21 cellular contexts compared by ENCODE assay signal in the genomic region with DNA sequence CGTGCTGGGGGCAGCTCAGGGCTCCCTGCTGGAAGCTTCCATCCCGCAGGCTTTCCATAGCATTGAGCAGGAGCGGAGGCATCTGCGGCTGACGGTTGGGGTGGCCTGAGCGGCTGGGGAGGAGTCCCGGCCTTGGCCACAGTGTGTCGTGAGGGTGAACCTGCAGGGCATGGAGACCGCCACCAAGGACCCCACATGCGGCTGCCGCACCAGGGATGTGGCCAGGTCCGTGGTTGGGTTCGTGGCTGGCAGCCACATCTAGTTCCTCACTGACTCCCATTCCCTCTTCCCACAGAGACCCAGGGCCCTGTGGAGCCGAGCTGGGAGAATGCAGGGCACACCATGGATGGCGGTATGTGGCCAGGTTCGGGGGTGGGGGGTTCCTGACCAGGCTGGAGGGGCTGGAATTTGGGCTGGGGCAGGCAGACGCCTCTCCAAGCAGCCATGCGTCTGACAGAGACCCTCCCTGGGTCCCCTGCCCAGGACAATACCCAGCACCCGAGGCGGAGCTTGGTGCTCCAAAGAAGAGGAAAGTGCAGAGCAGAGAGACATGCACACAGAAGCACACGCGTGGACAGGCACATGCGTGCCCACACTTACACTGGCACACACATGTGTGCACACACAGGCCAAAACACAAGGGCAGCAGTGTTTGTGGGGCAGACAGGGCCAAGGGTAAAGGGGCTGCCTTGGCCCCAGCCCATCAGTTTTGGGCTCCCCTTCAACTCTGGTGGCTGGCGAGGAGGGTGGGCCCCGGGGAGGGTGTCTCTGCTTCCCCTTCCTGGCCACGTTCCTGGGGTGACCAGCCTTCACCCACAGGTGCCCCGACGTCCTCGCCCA. TPM values are rescaled to one million over a fixed set of nuclear protein-coding genes. Genes with fewer than 3 reads are reported as not detected.
DNase-seq lines count a peak whose midpoint lies in the region; ATAC-seq and TF ChIP-seq lines count a peak whose summit lies in the region.
"Had no signal": no experiment of that assay in that cellular context is flagged by ENCODE, and none has a peak within 500 bp of the region (broad histone marks: within the 10 kb centered on the region; RNA-seq: fewer than 3 reads in every experiment).

No MANE protein-coding gene starts in this region.

- DNase-seq in CD14-positive monocyte (ENCODE audit: low spot score) (peak; percentile 35), IMR-90 (no peak), heart left ventricle (peak in 3 of 5 donors; percentile 16 to 61 (median 22)), neural crest cell (ENCODE audit: low read depth, low spot score) (no peak), RPMI8226 (no peak), NCI-H2227 (lab: John Stamatoyannopoulos, UW; ENCODE audit: unreplicated experiment) (no peak)
- DNase-seq: activated CD8-positive, alpha-beta T cell treated with anti-CD3 and anti-CD28 coated beads for 36 hours; activated T-cell treated with anti-CD3 and anti-CD28 coated beads, Interleukin-2, amount 50 U/mL, for 4 hours; AML-193; caudate nucleus; esophagus squamous epithelium; GOT3; KBM-7; midbrain; NCI-H1092; NCI-H82 had no signal

- in situ Hi-C loops in IMR-90 (cut with MboI; ENCODE audit: low sequenced_read_pairs): no loop called here

- H3K9me3 ChIP-seq in IMR-90 (ENCODE audit: control insufficient read depth, insufficient read depth, low read length): no peaks in the 10 kb centered on the region
- H3K9me3 ChIP-seq in heart left ventricle: no peaks in the 10 kb centered on the region
- H3K9me3 ChIP-seq: Caco-2, esophagus squamous epithelium had no signal

- H3K9me1 ChIP-seq in IMR-90 (ENCODE audit: insufficient read depth, low read length): no peaks in the 10 kb centered on the region

- H3K79me1 ChIP-seq in IMR-90 (ENCODE audit: low read depth in 1 of 2, low read length in 2 of 2): no peaks in the 10 kb centered on the region

- dilution Hi-C loops in IMR-90 (cut with HindIII; ENCODE audit: low sequenced_read_pairs, unreplicated experiment): no loop called here

- H2BK120ac ChIP-seq in IMR-90 (ENCODE audit: low read depth, low read length): no peak overlapping the region

- no peak overlapping the region for H3K4me2 ChIP-seq in IMR-90 (ENCODE audit: low read depth, low read length)
- H3K4me2 ChIP-seq: smooth muscle cell had no signal

- H2BK15ac ChIP-seq in IMR-90 (ENCODE audit: low read depth, low read length): no peak overlapping the region

- H2BK20ac ChIP-seq in IMR-90 (ENCODE audit: low read depth, low read length): no peak overlapping the region

- H3K36me3 ChIP-seq in IMR-90 (ENCODE audit: control insufficient read depth, insufficient read depth, low read length): no peaks in the 10 kb centered on the region
- no peaks in the 10 kb centered on the region for H3K36me3 ChIP-seq in heart left ventricle
- H3K36me3 ChIP-seq: esophagus squamous epithelium had no signal

- H3K36me3 Mint-ChIP-seq in CD14-positive monocyte (no peaks in the 10 kb centered on the region), neural crest cell (ENCODE audit: low read depth) (no peaks in the 10 kb centered on the region)

- no peak overlapping the region for H2BK5ac ChIP-seq in IMR-90 (ENCODE audit: low read depth, low read length, poor library complexity, severe bottlenecking)

- H4K91ac ChIP-seq in IMR-90 (ENCODE audit: insufficient read depth, low read depth, low read length): no peak overlapping the region

- H3K4me3 Mint-ChIP-seq in CD14-positive monocyte: no peak overlapping the region
- no peak overlapping the region for H3K4me3 Mint-ChIP-seq in neural crest cell
- H3K4me3 Mint-ChIP-seq: activated CD8-positive, alpha-beta T cell treated with anti-CD3 and anti-CD28 coated beads for 36 hours; activated T-cell treated with anti-CD3 and anti-CD28 coated beads, Interleukin-2, amount 50 U/mL, for 4 hours had no signal

- ATAC-seq in IMR-90 (ENCODE audit: low read depth): no peak
- no peak for ATAC-seq in heart left ventricle
- no peak for ATAC-seq in GM19452 (IDR thresholded peaks at IDR 0.05; ENCODE audit: unreplicated experiment)
- ATAC-seq in GM18870 (IDR thresholded peaks at IDR 0.05; ENCODE audit: unreplicated experiment): no peak
- ATAC-seq: activated CD8-positive, alpha-beta T cell treated with anti-CD3 and anti-CD28 coated beads for 36 hours; activated T-cell treated with anti-CD3 and anti-CD28 coated beads, Interleukin-2, amount 50 U/mL, for 4 hours had no signal

- no peaks in the 10 kb centered on the region for H3K9me3 Mint-ChIP-seq in CD14-positive monocyte
- H3K9me3 Mint-ChIP-seq in neural crest cell: no peaks in the 10 kb centered on the region
- H3K9me3 Mint-ChIP-seq: activated CD8-positive, alpha-beta T cell treated with anti-CD3 and anti-CD28 coated beads for 36 hours; activated T-cell treated with anti-CD3 and anti-CD28 coated beads, Interleukin-2, amount 50 U/mL, for 4 hours had no signal

- no peak for TF ChIP-seq RAD21 in IMR-90 (IDR thresholded peaks at IDR 0.05; ENCODE audit: low read length)

- H4K20me1 ChIP-seq in IMR-90 (ENCODE audit: insufficient read depth, low read length): no peaks in the 10 kb centered on the region

- no peak overlapping the region for H4K5ac ChIP-seq in IMR-90 (ENCODE audit: low read depth, low read length)

- H3K27ac Mint-ChIP-seq in CD14-positive monocyte (peak overlapping the region in 1 of 7 donors; percentile 57), neural crest cell (ENCODE audit: unreplicated experiment) (peak overlapping the region; percentile 62)
- H3K27ac Mint-ChIP-seq: activated CD8-positive, alpha-beta T cell treated with anti-CD3 and anti-CD28 coated beads for 36 hours had no signal

- no peak overlapping the region for H3K14ac ChIP-seq in IMR-90 (replicated peaks; ENCODE audit: low read depth, low read length)

- intact Hi-C loops in CD14-positive monocyte (cut with micrococcal nuclease): no loop called here
- intact Hi-C loops in IMR-90 (cut with micrococcal nuclease): no loop called here
- intact Hi-C loops in heart left ventricle (cut with DNase I): no loop called here

- H3K4me1 ChIP-seq in IMR-90 (ENCODE audit: control insufficient read depth, insufficient read depth, low read length) (no peaks in the 10 kb centered on the region), heart left ventricle (no peaks in the 10 kb centered on the region)
- H3K4me1 ChIP-seq: Caco-2 had no signal

- peak overlapping the region; percentile 6 for H2AFZ ChIP-seq in IMR-90 (replicated peaks; ENCODE audit: low read length, poor library complexity)

- no peak overlapping the region for H3K9ac ChIP-seq in IMR-90 (ENCODE audit: low read depth, low read length)

- no peak overlapping the region for H3K27ac ChIP-seq in IMR-90 (ENCODE audit: insufficient read depth, low read length)
- H3K27ac ChIP-seq in heart left ventricle: no peak overlapping the region
- H3K27ac ChIP-seq: HL-60 had no signal

- peaks cover 3 to 8% (median 5%) of the 10 kb centered on the region in 3 donors for H3K27me3 Mint-ChIP-seq in CD14-positive monocyte (ENCODE audit: low read depth in 3 of 3)
- H3K27me3 Mint-ChIP-seq in neural crest cell (ENCODE audit: low read depth): peaks cover 2% of the 10 kb centered on the region

- H3K18ac ChIP-seq in IMR-90 (ENCODE audit: low read depth, low read length): no peak overlapping the region

- no peak overlapping the region for H2AK5ac ChIP-seq in IMR-90 (ENCODE audit: low read depth, low read length)

- H3K27me3 ChIP-seq in IMR-90 (ENCODE audit: control insufficient read depth, insufficient read depth, low read length) (peaks cover 11% of the 10 kb centered on the region; the same call in 1 of the 2 replicates), heart left ventricle (peaks cover 19 to 86% (median 42%) of the 10 kb centered on the region in 9 donors)

- no peak overlapping the region for H3K23ac ChIP-seq in IMR-90 (ENCODE audit: low read depth, low read length)

- WGBS in IMR-90 (ENCODE audit: extremely low coverage in 2 of 2, insufficient read length in 1 of 2), 2 experiments: 85% methylated on average over 12 of the region's 29 CpGs; no CpG with 5 or more reads in 1 of the 2 experiments
- 75 to 81% (median 78%) methylated on average over 25 to 29 of the region's 29 CpGs for WGBS in heart left ventricle, 4 donors

- no peak overlapping the region for H3K56ac ChIP-seq in IMR-90 (ENCODE audit: extremely low read depth, insufficient read depth, low read length)

- no peak for TF ChIP-seq CTCF in CD14-positive monocyte (IDR thresholded peaks at IDR 0.05)
- TF ChIP-seq CTCF in IMR-90 (conservative IDR thresholded peaks at IDR 0.05; ENCODE audit: low read depth, low read length): no peak
- no peak for TF ChIP-seq CTCF in heart left ventricle (IDR thresholded peaks at IDR 0.05)
- no peak for TF ChIP-seq CTCF in neural crest cell (conservative IDR thresholded peaks at IDR 0.05)

- no TSS peak for BruUV-seq in IMR-90 (replicated peaks; lab: Mats Ljungman, UMichigan)

- H3K4me3 ChIP-seq in IMR-90 (ENCODE audit: insufficient read depth, low read depth, low read length) (no peak overlapping the region), heart left ventricle (no peak overlapping the region)
- H3K4me3 ChIP-seq: smooth muscle cell had no signal

- H3K4me1 Mint-ChIP-seq in CD14-positive monocyte (no peaks in the 10 kb centered on the region), neural crest cell (no peaks in the 10 kb centered on the region)

- H4K8ac ChIP-seq in IMR-90 (ENCODE audit: low read depth in 2 of 2, low read length in 2 of 2): no peak overlapping the region

- CTCF ChIA-PET in IMR-90 (lab: Yijun Ruan, JAX): interaction anchor here (0.8 kb wide), 1 partner anchor 12 kb away, joined by 3 read pairs; no protein-coding TSS in a partner anchor

- H2AK9ac ChIP-seq in IMR-90 (replicated peaks; ENCODE audit: low read depth, low read length, poor library complexity): no peak overlapping the region

- POLR2A ChIA-PET in IMR-90 (lab: Charles Lee; ENCODE audit: unreplicated experiment): no interaction called here

- H3K4ac ChIP-seq in IMR-90 (ENCODE audit: low read depth, low read length): no peak overlapping the region

- TF ChIP-seq POLR2A in IMR-90 (IDR thresholded peaks at IDR 0.05; ENCODE audit: low read depth, low read length) (no peak), heart left ventricle (IDR thresholded peaks at IDR 0.05) (no peak)

TF ChIP-seq in IMR-90, 13 proteins besides CTCF, POLR2A, EP300 and RAD21 (continues in another document):
- TF ChIP-seq NFE2L2 (IDR thresholded peaks at IDR 0.05; ENCODE audit: low read depth, low read length): no peak
- TF ChIP-seq MAZ (IDR thresholded peaks at IDR 0.05; ENCODE audit: borderline replicate concordance, low read depth, low read length): no peak
- TF ChIP-seq RCOR1 (IDR thresholded peaks at IDR 0.05; ENCODE audit: insufficient replicate concordance, low read length): no peak
- TF ChIP-seq FOS (IDR thresholded peaks at IDR 0.05; ENCODE audit: low read depth, low read length): no peak

RNA-seq across cellular contexts. Expression of a gene that starts 2.7 kb away (rescaled TPM):
- polyA plus RNA-seq in CD14-positive monocyte (not detected), IMR-90 (2012; rRNA removed) (not detected in 2 replicates), heart left ventricle (under 1 TPM in 1 of 2 donors, not detected in 1; 0.01 TPM)
- total RNA-seq in IMR-90 (2012; rRNA removed) (not detected in 2 replicates), heart left ventricle (not detected), neural crest cell (0.36 and 0.42 TPM in 2 replicates)
- polyA plus RNA-seq in IMR-90 (2012; cell fraction: cytosol; rRNA removed): not detected in 2 replicates
- polyA plus RNA-seq in IMR-90 (2012; cell fraction: nucleus; rRNA removed; ENCODE audit: low replicate concordance): not detected in 2 replicates
- total RNA-seq: activated CD8-positive, alpha-beta T cell treated with anti-CD3 and anti-CD28 coated beads for 36 hours; Caco-2; smooth muscle cell had no signal
- polyA plus RNA-seq: smooth muscle cell had no signal

Comparison
In these comparisons a context has a peak if more than half of its experiments do, and no peak if none do; other contexts are left out.
1. DNase-seq: peak in CD14-positive monocyte (single experiment) and heart left ventricle (3 of 5); none in IMR-90 (single experiment), neural crest cell (single experiment), RPMI8226 (single experiment) and NCI-H2227 (single experiment).